Comparison of ENCODE assay signal across 8 cellular contexts in the genomic region with DNA sequence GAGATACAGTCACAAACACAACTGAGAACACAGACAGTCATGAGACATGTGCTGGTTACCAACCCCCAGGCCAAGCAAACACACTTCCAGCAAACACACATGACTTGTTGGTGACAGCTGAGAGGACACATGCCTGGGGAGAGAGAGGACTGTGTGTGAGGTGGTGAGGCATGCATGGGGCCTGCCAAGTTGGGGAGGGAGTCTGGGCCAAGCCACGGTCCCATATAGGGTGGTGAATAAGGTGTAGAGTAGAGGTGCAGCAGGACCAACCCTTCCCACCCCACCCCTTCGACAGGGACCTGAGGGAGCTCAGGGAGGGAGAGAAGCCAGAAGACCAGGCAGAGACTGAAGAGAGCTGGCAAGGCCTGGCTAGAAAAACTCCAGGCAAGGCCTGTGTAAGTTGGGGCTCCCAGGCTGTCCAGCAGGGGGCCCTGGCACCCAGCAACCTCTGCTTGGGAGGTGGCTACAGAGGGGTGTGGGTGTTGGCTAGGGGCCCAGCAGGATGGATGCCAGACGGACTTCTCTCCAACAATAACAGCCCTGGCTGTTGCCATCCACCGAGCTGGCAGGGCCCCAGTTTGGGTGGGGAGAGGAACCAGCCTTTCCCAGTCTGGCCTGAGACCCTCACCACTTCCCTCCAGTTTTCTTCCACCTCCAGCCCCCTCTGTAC. TPM values are rescaled to one million over a fixed set of nuclear protein-coding genes. Genes with fewer than 3 reads are reported as not detected.
DNase-seq lines count a peak whose midpoint lies in the region; ATAC-seq and TF ChIP-seq lines count a peak whose summit lies in the region.

No MANE protein-coding gene starts in this region.

- CTCF ChIA-PET in AG04450 (lab: Charles Lee), result interaction anchor here (0.6 to 8.8 kb wide), 12 partner anchors 8 to 857 kb away, joined by 3 to 83 read pairs (median 5); a partner anchor contains a TSS

- H3K79me2 ChIP-seq in OCI-LY1 (ENCODE audit: insufficient read depth, low read length), result no peaks in the 10 kb centered on the region

- H3K9me3 ChIP-seq in AG04450 (ENCODE audit: control insufficient read depth, insufficient read depth, low read length), result no peaks in the 10 kb centered on the region
- H3K9me3 ChIP-seq in OCI-LY1 (ENCODE audit: low read length), result no peaks in the 10 kb centered on the region

- POLR2A ChIA-PET in AG04450 (lab: Yijun Ruan, JAX), result interaction anchor here (0.6 to 3.8 kb wide), 4 partner anchors 12 to 43 kb away, joined by 3 to 23 read pairs (median 4); a partner anchor contains a TSS

- no peaks in the 10 kb centered on the region for H3K27me3 ChIP-seq in AG04450 (ENCODE audit: control insufficient read depth, insufficient read depth, low read length)
- H3K27me3 ChIP-seq in OCI-LY1 (ENCODE audit: insufficient read depth, low read length), result no peaks in the 10 kb centered on the region

- H3K9ac ChIP-seq in OCI-LY1 (ENCODE audit: low read length), result no peak overlapping the region

- H3K4me3 ChIP-seq in AG04450 (ENCODE audit: low read depth, low read length), result no peak overlapping the region
- H3K4me3 ChIP-seq in OCI-LY1 (ENCODE audit: low read depth, low read length, poor library complexity, severe bottlenecking), result no peak overlapping the region

- H3K27ac Mint-ChIP-seq in stimulated activated effector memory CD8-positive, alpha-beta T cell treated with anti-CD3 and anti-CD28 coated beads, Interleukin-12 subunit alpha, Interleukin-12 subunit beta, amount 100 ng/mL, for 72 hours, result peak overlapping the region; percentile 12

- H3K4me2 ChIP-seq in OCI-LY1 (ENCODE audit: low read length), result no peak overlapping the region

- no peak overlapping the region for H3K27ac ChIP-seq in AG04450 (ENCODE audit: low read depth, low read length)
- peak overlapping the region; percentile 74 for H3K27ac ChIP-seq in OCI-LY1 (ENCODE audit: low read depth, low read length, poor library complexity, severe bottlenecking)
- peak overlapping the region; percentile 47 for H3K27ac ChIP-seq in epithelial cell of prostate

- peaks cover 10% of the 10 kb centered on the region for H3F3A ChIP-seq in OCI-LY1 (ENCODE audit: insufficient read depth, low read length)

- H3K9me2 ChIP-seq in OCI-LY1 (ENCODE audit: low read depth, low read length), result no peaks in the 10 kb centered on the region

- peaks cover 60% of the 10 kb centered on the region for H3K4me1 ChIP-seq in OCI-LY1 (ENCODE audit: insufficient read depth, low read length, severe bottlenecking)

- peak overlapping the region; percentile 10 for H3K4me3 Mint-ChIP-seq in stimulated activated effector memory CD8-positive, alpha-beta T cell treated with anti-CD3 and anti-CD28 coated beads, Interleukin-12 subunit alpha, Interleukin-12 subunit beta, amount 100 ng/mL, for 72 hours

- peak; percentile 46 for ATAC-seq in GM18867 (IDR thresholded peaks at IDR 0.05; ENCODE audit: unreplicated experiment)
- ATAC-seq in stimulated activated effector memory CD8-positive, alpha-beta T cell treated with anti-CD3 and anti-CD28 coated beads, Interleukin-12 subunit alpha, Interleukin-12 subunit beta, amount 100 ng/mL, for 72 hours, result peak; percentile 78

- no peaks in the 10 kb centered on the region for H4K20me1 ChIP-seq in OCI-LY1 (ENCODE audit: insufficient read depth, low read length)

- TF ChIP-seq CTCF in AG04450 (IDR thresholded peaks at IDR 0.05; ENCODE audit: low read depth, low read length) (peak; percentile 71), OCI-LY1 (IDR thresholded peaks at IDR 0.05; ENCODE audit: low read length) (peak; percentile 76)

- DNase-seq in AG04450 (ENCODE audit: low read depth, low spot score) (no peak), HPDE6-E6E7 (ENCODE audit: extremely low spot score) (peak; percentile 82), activated T-cell treated with anti-CD3 and anti-CD28 coated beads for 1 hour (ENCODE audit: low read depth) (peak; percentile 59), epithelial cell of prostate (ENCODE audit: low read depth, low spot score) (no peak), myocyte (ENCODE audit: low read depth) (peak; percentile 98)
- peak; percentile 60 to 80 for DNase-seq in stimulated activated effector memory CD8-positive, alpha-beta T cell treated with anti-CD3 and anti-CD28 coated beads, Interleukin-12 subunit alpha, Interleukin-12 subunit beta, amount 100 ng/mL, for 72 hours (ENCODE audit: low spot score in 2 of 2)

- no peak overlapping the region for H2AFZ ChIP-seq in OCI-LY1 (ENCODE audit: low read length)

- no peaks in the 10 kb centered on the region for H3K9me3 Mint-ChIP-seq in stimulated activated effector memory CD8-positive, alpha-beta T cell treated with anti-CD3 and anti-CD28 coated beads, Interleukin-12 subunit alpha, Interleukin-12 subunit beta, amount 100 ng/mL, for 72 hours

- H3K36me3 ChIP-seq in OCI-LY1 (ENCODE audit: insufficient read depth, low read length), result no peaks in the 10 kb centered on the region

- H3K4me1 Mint-ChIP-seq in stimulated activated effector memory CD8-positive, alpha-beta T cell treated with anti-CD3 and anti-CD28 coated beads, Interleukin-12 subunit alpha, Interleukin-12 subunit beta, amount 100 ng/mL, for 72 hours, result peaks cover 32% of the 10 kb centered on the region

- peaks cover 7% of the 10 kb centered on the region for H3K36me3 Mint-ChIP-seq in stimulated activated effector memory CD8-positive, alpha-beta T cell treated with anti-CD3 and anti-CD28 coated beads, Interleukin-12 subunit alpha, Interleukin-12 subunit beta, amount 100 ng/mL, for 72 hours

RNA-seq across cellular contexts. Expression of a gene that starts 2.0 kb away (rescaled TPM):
- 13.2 and 14.9 TPM in 2 replicates for polyA plus RNA-seq in AG04450 (2011; rRNA removed)
- 15.6 and 19.6 TPM in 2 replicates for polyA minus RNA-seq in AG04450 (2011; rRNA and poly(A)+ RNA removed)
- total RNA-seq in myocyte, result 159 and 244 TPM in 2 replicates
- 361 TPM for polyA plus RNA-seq in myocyte (2012)

RNA-seq across cellular contexts. Expression of a gene that starts 4.7 kb away (rescaled TPM):
- not detected in 2 replicates for polyA plus RNA-seq in AG04450 (2011; rRNA removed)
- polyA minus RNA-seq in AG04450 (2011; rRNA and poly(A)+ RNA removed), result not detected in 2 replicates
- 109 and 219 TPM in 2 replicates for total RNA-seq in myocyte
- polyA plus RNA-seq in myocyte (2012), result 119 TPM

RNA-seq across cellular contexts. Expression of a gene that starts 25.5 kb away (rescaled TPM):
- polyA plus RNA-seq in AG04450 (2011; rRNA removed), result 792 and 943 TPM in 2 replicates
- 662 and 748 TPM in 2 replicates for polyA minus RNA-seq in AG04450 (2011; rRNA and poly(A)+ RNA removed)
- total RNA-seq in myocyte, result 1,588 and 1,639 TPM in 2 replicates
- 942 TPM for polyA plus RNA-seq in myocyte (2012)

RNA-seq across cellular contexts. Expression of a gene that starts 35.9 kb away (rescaled TPM):
- 83.5 and 107 TPM in 2 replicates for polyA plus RNA-seq in AG04450 (2011; rRNA removed)
- 55.7 and 76.1 TPM in 2 replicates for polyA minus RNA-seq in AG04450 (2011; rRNA and poly(A)+ RNA removed)
- total RNA-seq in myocyte, result 51.4 and 55.6 TPM in 2 replicates
- 82.4 TPM for polyA plus RNA-seq in myocyte (2012)

RNA-seq across cellular contexts. Expression of a gene that starts 43.9 kb away (rescaled TPM):
- 13.7 and 17.0 TPM in 2 replicates for polyA plus RNA-seq in AG04450 (2011; rRNA removed)
- 6.4 and 9.4 TPM in 2 replicates for polyA minus RNA-seq in AG04450 (2011; rRNA and poly(A)+ RNA removed)
- total RNA-seq in myocyte, result 7.8 and 12.8 TPM in 2 replicates
- polyA plus RNA-seq in myocyte (2012), result 4.3 TPM

Comparison
In these comparisons a context has a peak if more than half of its experiments do, and no peak if none do; other contexts are left out.
1. DNase-seq: peak in HPDE6-E6E7 (single experiment), activated T-cell treated with anti-CD3 and anti-CD28 coated beads for 1 hour (single experiment), myocyte (single experiment) and stimulated activated effector memory CD8-positive, alpha-beta T cell treated with anti-CD3 and anti-CD28 coated beads, Interleukin-12 subunit alpha, Interleukin-12 subunit beta, amount 100 ng/mL, for 72 hours (2 of 2); none in AG04450 (single experiment) and epithelial cell of prostate (single experiment).